ENCODE assay signal across 8 cellular contexts in the genomic region with DNA sequence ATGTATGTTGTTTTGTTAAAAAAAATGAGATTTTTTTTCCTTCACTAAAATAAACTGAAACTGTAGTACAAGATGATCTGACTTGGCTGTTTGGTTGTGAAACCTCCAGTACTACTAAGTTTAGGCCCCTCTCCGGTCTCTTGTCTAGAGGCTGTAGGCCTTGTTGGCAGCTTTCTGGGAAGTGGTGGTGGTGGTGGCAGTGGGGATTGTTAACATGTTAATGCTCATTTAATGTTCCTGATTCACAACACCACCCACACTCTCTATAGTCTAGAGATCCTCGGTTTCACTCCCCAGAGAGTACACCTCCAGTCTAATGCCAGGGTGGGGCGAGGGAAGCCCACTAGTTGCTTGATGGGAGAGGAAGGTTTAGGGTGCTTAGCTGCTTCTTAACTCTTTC. TPM values are rescaled to one million over a fixed set of nuclear protein-coding genes. Genes with fewer than 3 reads are reported as not detected.
DNase-seq lines count a peak whose midpoint lies in the region; ATAC-seq and TF ChIP-seq lines count a peak whose summit lies in the region.

No MANE protein-coding gene starts in this region.

- no peaks in the 10 kb centered on the region for H3K27me3 ChIP-seq in SK-N-SH (ENCODE audit: insufficient read depth)
- H3K27me3 ChIP-seq in endodermal cell (ENCODE audit: control insufficient read depth, insufficient read depth, low read length, poor library complexity, severe bottlenecking): no peaks in the 10 kb centered on the region

- H3K4me3 ChIP-seq in GM08714 (ENCODE audit: low read length) (peak overlapping the region; percentile 70), SK-N-SH (ENCODE audit: low read depth in 2 of 2, low read length in 1 of 2) (peak overlapping the region in 1 of 2 experiments; percentile 19; a peak in 1 of 4 replicates), endodermal cell (ENCODE audit: low read length) (no peak overlapping the region)

- H3K9me3 Mint-ChIP-seq in endodermal cell (no peaks in the 10 kb centered on the region), progenitor cell of endocrine pancreas (ENCODE audit: low read depth) (no peaks in the 10 kb centered on the region)

- H3F3A ChIP-seq in SK-N-SH (replicated peaks; ENCODE audit: insufficient read depth): peaks cover 13% of the 10 kb centered on the region

- no peak for TF ChIP-seq EP300 in SK-N-SH (IDR thresholded peaks at IDR 0.05; ENCODE audit: borderline replicate concordance in 1 of 2, low read depth in 1 of 2, low read length in 1 of 2)

- H3K4me1 ChIP-seq in SK-N-SH (ENCODE audit: control insufficient read depth in 1 of 2, insufficient read depth in 2 of 2, low read depth in 1 of 2, low read length in 1 of 2) (peaks cover 3 to 13% of the 10 kb centered on the region in 2 experiments; a peak in 3 of 4 replicates), endodermal cell (ENCODE audit: control insufficient read depth, insufficient read depth, low read length) (no peaks in the 10 kb centered on the region)

- POLR2A ChIA-PET in SK-N-SH (lab: Yijun Ruan, JAX): no interaction called here

- no peaks in the 10 kb centered on the region for H3K9me3 ChIP-seq in SK-N-SH
- no peaks in the 10 kb centered on the region for H3K9me3 ChIP-seq in endodermal cell (ENCODE audit: control insufficient read depth, low read length)

- DNase-seq in SK-N-SH (no peak), endodermal cell (no peak), NCI-H1436 (lab: John Stamatoyannopoulos, UW) (no peak), progenitor cell of endocrine pancreas (ENCODE audit: low spot score, unreplicated experiment) (no peak), iPS-NIHi7 (ENCODE audit: extremely low spot score) (no peak)
- peak; percentile 70 for DNase-seq in stimulated activated CD4-positive, alpha-beta T cell treated with anti-CD3 and anti-CD28 coated beads, Interleukin-15, amount 100 ng/mL, for 24 hours

- no peaks in the 10 kb centered on the region for H3K9me2 ChIP-seq in SK-N-SH

- H3K4me2 ChIP-seq in SK-N-SH: peak overlapping the region; percentile 30

- H3K36me3 Mint-ChIP-seq in endodermal cell (ENCODE audit: low read depth) (peaks cover 28% of the 10 kb centered on the region), progenitor cell of endocrine pancreas (ENCODE audit: insufficient read depth) (peaks cover 10% of the 10 kb centered on the region)

- peak overlapping the region; percentile 71 for H3K27ac Mint-ChIP-seq in endodermal cell
- H3K27ac Mint-ChIP-seq in progenitor cell of endocrine pancreas: no peak overlapping the region

- H3K4me1 Mint-ChIP-seq in endodermal cell (no peaks in the 10 kb centered on the region), progenitor cell of endocrine pancreas (ENCODE audit: low read depth) (no peaks in the 10 kb centered on the region)

- no peak for TF ChIP-seq RAD21 in SK-N-SH (IDR thresholded peaks at IDR 0.05; ENCODE audit: low read length)

- H3K27me3 Mint-ChIP-seq in endodermal cell (ENCODE audit: insufficient read depth) (no peaks in the 10 kb centered on the region), progenitor cell of endocrine pancreas (no peaks in the 10 kb centered on the region)

- H3K79me2 ChIP-seq in SK-N-SH (ENCODE audit: insufficient read depth): peaks cover 30% of the 10 kb centered on the region

- no peak overlapping the region for H2AFZ ChIP-seq in SK-N-SH (ENCODE audit: low read depth)

- 100% methylated on average over 2 of the region's 3 CpGs for WGBS in SK-N-SH (ENCODE audit: low lambda C conversion rate)
- WGBS in endodermal cell (ENCODE audit: insufficient coverage in 1 of 2, insufficient read length in 1 of 2), 2 experiments: 75% methylated on average over 3 of the region's 3 CpGs; no CpG with 5 or more reads in 1 of the 2 experiments

- H3K36me3 ChIP-seq in SK-N-SH (replicated peaks in 1 of 2; ENCODE audit: control insufficient read depth in 1 of 2, insufficient read depth in 2 of 2, low read length in 1 of 2) (peaks cover 26 to 32% of the 10 kb centered on the region in 2 experiments), endodermal cell (ENCODE audit: control insufficient read depth, insufficient read depth, low read length) (peaks cover 38% of the 10 kb centered on the region)

- no peak for ATAC-seq in GM19324 (IDR thresholded peaks at IDR 0.05; ENCODE audit: low FRiP score, unreplicated experiment)

- H3K4me3 Mint-ChIP-seq in endodermal cell (no peak overlapping the region), progenitor cell of endocrine pancreas (ENCODE audit: low read depth) (no peak overlapping the region)

- no peak overlapping the region for H3K27ac ChIP-seq in SK-N-SH (ENCODE audit: low read depth in 2 of 2, low read length in 1 of 2)
- H3K27ac ChIP-seq in endodermal cell (ENCODE audit: low read depth, low read length): no peak overlapping the region

- TF ChIP-seq CTCF in SK-N-SH (IDR thresholded peaks at IDR 0.05) (no peak), endodermal cell (conservative IDR thresholded peaks at IDR 0.05) (no peak), progenitor cell of endocrine pancreas (IDR thresholded peaks at IDR 0.05; ENCODE audit: unreplicated experiment) (no peak)

- CTCF ChIA-PET in SK-N-SH (lab: Yijun Ruan, JAX): interaction anchor here (1.0 to 1.2 kb wide), 2 partner anchors 106 to 258 kb away, joined by 3 read pairs; no protein-coding TSS in a partner anchor

- H4K20me1 ChIP-seq in SK-N-SH (ENCODE audit: insufficient read depth): no peaks in the 10 kb centered on the region

- 0 out of 2 replicates have a peak overlapping the region, but pooled peaks have one; percentile 0 for H3K9ac ChIP-seq in SK-N-SH
- H3K9ac ChIP-seq in endodermal cell (ENCODE audit: extremely low read depth, low read length, poor library complexity, severe bottlenecking): no peak overlapping the region

TF ChIP-seq in SK-N-SH, 30 proteins besides CTCF, POLR2A, EP300 and RAD21:
- TF ChIP-seq TAF1 (IDR thresholded peaks at IDR 0.05; ENCODE audit: borderline replicate concordance, low read depth, low read length) (no peak), CHD2 (IDR thresholded peaks at IDR 0.05; ENCODE audit: low read length, partially characterized antibody) (no peak)
- TF ChIP-seq, protein P1, sequence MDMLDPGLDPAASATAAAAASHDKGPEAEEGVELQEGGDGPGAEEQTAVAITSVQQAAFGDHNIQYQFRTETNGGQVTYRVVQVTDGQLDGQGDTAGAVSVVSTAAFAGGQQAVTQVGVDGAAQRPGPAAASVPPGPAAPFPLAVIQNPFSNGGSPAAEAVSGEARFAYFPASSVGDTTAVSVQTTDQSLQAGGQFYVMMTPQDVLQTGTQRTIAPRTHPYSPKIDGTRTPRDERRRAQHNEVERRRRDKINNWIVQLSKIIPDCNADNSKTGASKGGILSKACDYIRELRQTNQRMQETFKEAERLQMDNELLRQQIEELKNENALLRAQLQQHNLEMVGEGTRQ (IDR thresholded peaks at IDR 0.05; ENCODE audit: borderline replicate concordance, low read depth, low read length): no peak

RNA-seq across cellular contexts. Expression of gene STK4, which starts 24.1 kb away (rescaled TPM):
- polyA plus RNA-seq in SK-N-SH (2012; rRNA removed): 11.4 and 17.2 TPM in 2 replicates
- 14.5 and 16.3 TPM in 2 replicates for polyA plus RNA-seq in SK-N-SH (2012; cell fraction: cytosol; rRNA removed)
- 15.2 and 23.4 TPM in 2 replicates for polyA plus RNA-seq in SK-N-SH (2012; cell fraction: nucleus; rRNA removed)
- total RNA-seq in endodermal cell (10 to 100 TPM; 29.2 to 33.1 TPM), progenitor cell of endocrine pancreas (36.3 and 37.4 TPM in 2 replicates)
- polyA plus RNA-seq in endodermal cell (2013, experiment 1 of 2): 22.3 TPM
- polyA plus RNA-seq in endodermal cell (2013, experiment 2 of 2): 21.1 TPM

RNA-seq across cellular contexts. Expression of gene TOMM34, which starts 30.2 kb away (rescaled TPM):
- polyA plus RNA-seq in SK-N-SH (2012; rRNA removed): 40.5 and 51.4 TPM in 2 replicates
- 38.4 and 45.5 TPM in 2 replicates for polyA plus RNA-seq in SK-N-SH (2012; cell fraction: cytosol; rRNA removed)
- polyA plus RNA-seq in SK-N-SH (2012; cell fraction: nucleus; rRNA removed): 27.1 and 33.1 TPM in 2 replicates
- total RNA-seq in endodermal cell (10 to 100 TPM; 43.6 to 43.9 TPM), progenitor cell of endocrine pancreas (40.1 and 40.9 TPM in 2 replicates)
- polyA plus RNA-seq in endodermal cell (2013, experiment 1 of 2): 46.7 TPM
- polyA plus RNA-seq in endodermal cell (2013, experiment 2 of 2): 44.1 TPM
